Comparison of ENCODE assay signal across 7 cellular contexts in genomic region chr13:49454388-49455015, GRCh38. TPM values are rescaled to one million over a fixed set of nuclear protein-coding genes. Genes with fewer than 3 reads are reported as not detected.
DNase-seq lines count a peak whose midpoint lies in the region; ATAC-seq lines count a peak whose summit lies in the region.

No MANE protein-coding gene starts in this region.

- no peaks in the 10 kb centered on the region for H3K27me3 Mint-ChIP-seq in natural killer cell treated with Interleukin-12 subunit alpha and Interleukin-12 subunit beta and Interleukin-15 and Interleukin-18, amount 100 ng/mL, for 72 hours

- DNase-seq in NCI-H526 treated with DMSO at 0.1 percent for 48 hours (lab: John Stamatoyannopoulos, UW): peak; percentile 22
- DNase-seq in natural killer cell treated with Interleukin-12 subunit alpha and Interleukin-12 subunit beta and Interleukin-15 and Interleukin-18, amount 100 ng/mL, for 72 hours (ENCODE audit: low spot score): no peak
- no peak for DNase-seq in right cardiac atrium
- DNase-seq in DMS 273 (lab: John Stamatoyannopoulos, UW; ENCODE audit: unreplicated experiment): no peak
- DNase-seq in NCI-H128 (lab: John Stamatoyannopoulos, UW; ENCODE audit: unreplicated experiment): no peak

- WGBS in right cardiac atrium: 75% methylated on average over 4 of the region's 4 CpGs

- H3K4me3 Mint-ChIP-seq in natural killer cell treated with Interleukin-12 subunit alpha and Interleukin-12 subunit beta and Interleukin-15 and Interleukin-18, amount 100 ng/mL, for 72 hours: peak overlapping the region; percentile 59

- H3K9me3 Mint-ChIP-seq in natural killer cell treated with Interleukin-12 subunit alpha and Interleukin-12 subunit beta and Interleukin-15 and Interleukin-18, amount 100 ng/mL, for 72 hours: no peaks in the 10 kb centered on the region

- intact Hi-C loops in right cardiac atrium (cut with DNase I): loop anchor here in 1 of 4 donors (10.0 kb wide), 1 partner anchor 130 kb away; the partner anchor contains the start of gene RCBTB1

- H3K4me3 ChIP-seq in right cardiac atrium (ENCODE audit: low read length): no peak overlapping the region

- ATAC-seq in GM18867 (IDR thresholded peaks at IDR 0.05; ENCODE audit: unreplicated experiment): peak; percentile 91
- peak; percentile 96 for ATAC-seq in HG02610 (IDR thresholded peaks at IDR 0.05; ENCODE audit: unreplicated experiment)
- peak; percentile 71 to 95 for ATAC-seq in natural killer cell treated with Interleukin-12 subunit alpha and Interleukin-12 subunit beta and Interleukin-15 and Interleukin-18, amount 100 ng/mL, for 72 hours
- no peak for ATAC-seq in right cardiac atrium

- H3K9me3 ChIP-seq in right cardiac atrium (ENCODE audit: control insufficient read depth, low read length): no peaks in the 10 kb centered on the region

- H3K27ac ChIP-seq in right cardiac atrium (ENCODE audit: low read length): no peak overlapping the region

- H3K4me1 ChIP-seq in right cardiac atrium (ENCODE audit: control insufficient read depth, insufficient read depth, low read length): no peaks in the 10 kb centered on the region

- H3K27me3 ChIP-seq in right cardiac atrium (ENCODE audit: control insufficient read depth, insufficient read depth): no peaks in the 10 kb centered on the region

- H3K36me3 Mint-ChIP-seq in natural killer cell treated with Interleukin-12 subunit alpha and Interleukin-12 subunit beta and Interleukin-15 and Interleukin-18, amount 100 ng/mL, for 72 hours: no peaks in the 10 kb centered on the region

- peaks cover 13 to 24% of the 10 kb centered on the region in 2 donors for H3K4me1 Mint-ChIP-seq in natural killer cell treated with Interleukin-12 subunit alpha and Interleukin-12 subunit beta and Interleukin-15 and Interleukin-18, amount 100 ng/mL, for 72 hours (ENCODE audit: low read depth in 2 of 2)

- peak overlapping the region; percentile 77 to 85 for H3K27ac Mint-ChIP-seq in natural killer cell treated with Interleukin-12 subunit alpha and Interleukin-12 subunit beta and Interleukin-15 and Interleukin-18, amount 100 ng/mL, for 72 hours

RNA-seq across cellular contexts. Expression of gene SETDB2, which starts 10.4 kb away (rescaled TPM):
- 10 to 100 TPM in 1 of 2 donors, 1 to 10 TPM in 1; 9.8 to 14.0 TPM for total RNA-seq in natural killer cell treated with Interleukin-12 subunit alpha and Interleukin-12 subunit beta and Interleukin-15 and Interleukin-18, amount 100 ng/mL, for 72 hours
- total RNA-seq in right cardiac atrium: 10 to 100 TPM; 13.1 to 18.6 (median 16.0) TPM
- polyA plus RNA-seq in right cardiac atrium: 5.0 TPM

RNA-seq across cellular contexts. Expression of gene CAB39L, which starts 10.6 kb away (rescaled TPM):
- 1 to 10 TPM; 6.4 to 8.1 TPM for total RNA-seq in natural killer cell treated with Interleukin-12 subunit alpha and Interleukin-12 subunit beta and Interleukin-15 and Interleukin-18, amount 100 ng/mL, for 72 hours
- 10 to 100 TPM; 24.6 to 31.7 (median 28.2) TPM for total RNA-seq in right cardiac atrium
- polyA plus RNA-seq in right cardiac atrium: 15.4 TPM

RNA-seq across cellular contexts. Expression of gene PHF11, which starts 41.3 kb away (rescaled TPM):
- total RNA-seq in natural killer cell treated with Interleukin-12 subunit alpha and Interleukin-12 subunit beta and Interleukin-15 and Interleukin-18, amount 100 ng/mL, for 72 hours: 10 to 100 TPM; 58.2 to 78.2 TPM
- 10 to 100 TPM; 20.2 to 31.1 (median 23.9) TPM for total RNA-seq in right cardiac atrium
- 23.8 TPM for polyA plus RNA-seq in right cardiac atrium

Comparison
In these comparisons a context has a peak if more than half of its experiments do, and no peak if none do; other contexts are left out.
1. ATAC-seq: peak in GM18867 (single experiment), HG02610 (single experiment) and natural killer cell treated with Interleukin-12 subunit alpha and Interleukin-12 subunit beta and Interleukin-15 and Interleukin-18, amount 100 ng/mL, for 72 hours (2 of 2); none in right cardiac atrium (0 of 2).